Comparison of ENCODE assay signal across 25 cellular contexts in genomic region chr4:76053730-76054129, GRCh38. TPM values are rescaled to one million over a fixed set of nuclear protein-coding genes. Genes with fewer than 3 reads are reported as not detected.
DNase-seq lines count a peak whose midpoint lies in the region; ATAC-seq and TF ChIP-seq lines count a peak whose summit lies in the region.
"Had no signal": no experiment of that assay in that cellular context is flagged by ENCODE, and none has a peak within 500 bp of the region (broad histone marks: within the 10 kb centered on the region; RNA-seq: fewer than 3 reads in every experiment).

No MANE protein-coding gene starts in this region.

- H3K9me3 Mint-ChIP-seq in activated CD4-positive, alpha-beta T cell treated with anti-CD3 and anti-CD28 coated beads, Interleukin-2, amount 10 ng/mL, durations not matched to agents 24 days and 14 days = no peaks in the 10 kb centered on the region
- no peaks in the 10 kb centered on the region for H3K9me3 Mint-ChIP-seq in activated CD8-positive, alpha-beta memory T cell treated with anti-CD3 and anti-CD28 coated beads, Interleukin-2, amount 10 ng/mL, durations not matched to agents 7 days and 5 days (ENCODE audit: low read depth)
- no peaks in the 10 kb centered on the region for H3K9me3 Mint-ChIP-seq in HFFc6
- H3K9me3 Mint-ChIP-seq: activated naive CD8-positive, alpha-beta T cell treated with anti-CD3 and anti-CD28 coated beads, Interleukin-2, amount 10 ng/mL, durations not matched to agents 7 days and 5 days; activated T-helper 2 cell treated with anti-CD3 and anti-CD28 coated beads, Interferon-gamma antibody, Interleukin-2, Interleukin-4, amounts not matched to agents 10 μg/mL and 5 μg/mL and 100 μg/mL, durations not matched to agents 14 hours and 24 hours and 36 hours; CD8-positive, alpha-beta memory T cell; stimulated activated naive CD8-positive, alpha-beta T cell treated with anti-CD3 and anti-CD28 coated beads, Interleukin-15, Interleukin-2, amounts not matched to agents 100 ng/mL and 50 ng/mL, for 24 hours had no signal

- intact Hi-C loops in activated CD4-positive, alpha-beta T cell treated with anti-CD3 and anti-CD28 coated beads, Interleukin-2, amount 10 ng/mL, durations not matched to agents 24 days and 14 days (cut with micrococcal nuclease) = no loop called here

- no peaks in the 10 kb centered on the region for H3K9me3 ChIP-seq in tibial nerve
- H3K9me3 ChIP-seq: lower lobe of right lung, neutrophil, spleen, tibial artery had no signal

- no peaks in the 10 kb centered on the region for H3K36me3 ChIP-seq in tibial nerve
- H3K36me3 ChIP-seq: lower lobe of right lung, neutrophil, spleen, tibial artery had no signal

- H3K4me1 ChIP-seq in tibial nerve = peaks cover 0 to 11% (median 2%) of the 10 kb centered on the region in 4 donors
- H3K4me1 ChIP-seq: lower lobe of right lung, tibial artery had no signal

- peak; percentile 18 to 73 for TF ChIP-seq EP300 in tibial nerve (IDR thresholded peaks at IDR 0.05)

- peak; percentile 37 for DNase-seq in activated CD4-positive, alpha-beta T cell treated with anti-CD3 and anti-CD28 coated beads, Interleukin-2, amount 10 ng/mL, durations not matched to agents 24 days and 14 days
- DNase-seq in activated CD4-positive, alpha-beta T cell treated with anti-CD3 and anti-CD28 coated beads for 1 hour = no peak
- DNase-seq in NOMO-1 treated with DMSO at 0.1 percent for 48 hours (lab: John Stamatoyannopoulos, UW; ENCODE audit: unreplicated experiment) (peak; percentile 77), fibroblast of pulmonary artery (ENCODE audit: low read depth) (peak; percentile 16), tibial nerve (ENCODE audit: low spot score in 2 of 2) (no peak), HFFc6 (no peak)
- DNase-seq in activated CD8-positive, alpha-beta memory T cell treated with anti-CD3 and anti-CD28 coated beads, Interleukin-2, amount 10 ng/mL, durations not matched to agents 7 days and 5 days = no peak
- DNase-seq: activated CD4-positive, alpha-beta T cell treated with anti-CD3 and anti-CD28 coated beads, Interleukin-2, amount 50 U/mL, for 1 hour; activated CD8-positive, alpha-beta memory T cell treated with anti-CD3 and anti-CD28 coated beads, Interleukin-2, amount 50 U/mL, for 48 hours; activated naive CD8-positive, alpha-beta T cell treated with anti-CD3 and anti-CD28 coated beads, Interleukin-2, amount 10 ng/mL, durations not matched to agents 7 days and 5 days; CD8-positive, alpha-beta memory T cell; DMS53; effector CD8-positive, alpha-beta T cell; Kasumi-1; lower lobe of right lung; NCI-H1417 treated with DMSO at 0.1 percent for 48 hours; spleen; stimulated activated CD4-positive, alpha-beta T cell treated with anti-CD3 and anti-CD28 coated beads, Interleukin-4, amount 100 ng/mL, for 1 hour; tibial artery had no signal

- peaks cover 5% of the 10 kb centered on the region for H3K27me3 Mint-ChIP-seq in activated CD4-positive, alpha-beta T cell treated with anti-CD3 and anti-CD28 coated beads, Interleukin-2, amount 10 ng/mL, durations not matched to agents 24 days and 14 days
- peaks cover 4% of the 10 kb centered on the region for H3K27me3 Mint-ChIP-seq in activated CD8-positive, alpha-beta memory T cell treated with anti-CD3 and anti-CD28 coated beads, Interleukin-2, amount 10 ng/mL, durations not matched to agents 7 days and 5 days
- H3K27me3 Mint-ChIP-seq in HFFc6 (ENCODE audit: insufficient read depth) = peaks cover 27% of the 10 kb centered on the region

- 20 to 26% methylated on average over 4 of the region's 4 CpGs for WGBS in tibial nerve, 2 donors

- H3K36me3 Mint-ChIP-seq in activated CD4-positive, alpha-beta T cell treated with anti-CD3 and anti-CD28 coated beads, Interleukin-2, amount 10 ng/mL, durations not matched to agents 24 days and 14 days (ENCODE audit: low read depth) = no peaks in the 10 kb centered on the region
- peaks cover 5% of the 10 kb centered on the region for H3K36me3 Mint-ChIP-seq in activated CD8-positive, alpha-beta memory T cell treated with anti-CD3 and anti-CD28 coated beads, Interleukin-2, amount 10 ng/mL, durations not matched to agents 7 days and 5 days
- H3K36me3 Mint-ChIP-seq in HFFc6 (ENCODE audit: low read depth) = no peaks in the 10 kb centered on the region
- H3K36me3 Mint-ChIP-seq: activated naive CD8-positive, alpha-beta T cell treated with anti-CD3 and anti-CD28 coated beads, Interleukin-2, amount 10 ng/mL, durations not matched to agents 7 days and 5 days; CD8-positive, alpha-beta memory T cell had no signal

- no peak for TF ChIP-seq CTCF in fibroblast of pulmonary artery (IDR thresholded peaks at IDR 0.05; ENCODE audit: low read length, missing control alignments)
- TF ChIP-seq CTCF in tibial nerve (IDR thresholded peaks at IDR 0.05) = no peak
- TF ChIP-seq CTCF in HFFc6 (IDR thresholded peaks at IDR 0.05) = no peak

- ATAC-seq in HG02623 (IDR thresholded peaks at IDR 0.05; ENCODE audit: unreplicated experiment) = no peak
- ATAC-seq in activated CD8-positive, alpha-beta memory T cell treated with anti-CD3 and anti-CD28 coated beads, Interleukin-2, amount 10 ng/mL, durations not matched to agents 7 days and 5 days = no peak
- ATAC-seq: esophagus mucosa, lower lobe of right lung had no signal

- no peak overlapping the region for H3K4me3 ChIP-seq in fibroblast of pulmonary artery (replicated peaks; ENCODE audit: low read depth, low read length)
- no peak overlapping the region for H3K4me3 ChIP-seq in tibial nerve
- H3K4me3 ChIP-seq: lower lobe of right lung, spleen, tibial artery had no signal

- CTCF ChIA-PET in activated CD8-positive, alpha-beta memory T cell treated with anti-CD3 and anti-CD28 coated beads, Interleukin-2, amount 10 ng/mL, durations not matched to agents 7 days and 5 days (lab: Charles Lee) = interaction anchor here (0.6 to 3.2 kb wide), 5 partner anchors 37 to 243 kb away, joined by 3 to 15 read pairs (median 3); no protein-coding TSS in a partner anchor

- H3K27ac Mint-ChIP-seq in activated CD4-positive, alpha-beta T cell treated with anti-CD3 and anti-CD28 coated beads, Interleukin-2, amount 10 ng/mL, durations not matched to agents 24 days and 14 days = no peak overlapping the region
- H3K27ac Mint-ChIP-seq in activated CD8-positive, alpha-beta memory T cell treated with anti-CD3 and anti-CD28 coated beads, Interleukin-2, amount 10 ng/mL, durations not matched to agents 7 days and 5 days = no peak overlapping the region
- no peak overlapping the region for H3K27ac Mint-ChIP-seq in HFFc6
- H3K27ac Mint-ChIP-seq: activated naive CD8-positive, alpha-beta T cell treated with anti-CD3 and anti-CD28 coated beads, Interleukin-2, amount 10 ng/mL, durations not matched to agents 7 days and 5 days; activated T-helper 2 cell treated with anti-CD3 and anti-CD28 coated beads, Interferon-gamma antibody, Interleukin-2, Interleukin-4, amounts not matched to agents 10 μg/mL and 5 μg/mL and 100 μg/mL, durations not matched to agents 14 hours and 24 hours and 36 hours; CD8-positive, alpha-beta memory T cell; stimulated activated naive CD8-positive, alpha-beta T cell treated with anti-CD3 and anti-CD28 coated beads, Interleukin-15, Interleukin-2, amounts not matched to agents 100 ng/mL and 50 ng/mL, for 24 hours had no signal

- H3K27ac ChIP-seq in tibial nerve = peak overlapping the region; percentile 21 to 85 (median 60)
- H3K27ac ChIP-seq: lower lobe of right lung, neutrophil, spleen, tibial artery had no signal

- H3K4me3 Mint-ChIP-seq in activated CD4-positive, alpha-beta T cell treated with anti-CD3 and anti-CD28 coated beads, Interleukin-2, amount 10 ng/mL, durations not matched to agents 24 days and 14 days = no peak overlapping the region
- H3K4me3 Mint-ChIP-seq in activated CD8-positive, alpha-beta memory T cell treated with anti-CD3 and anti-CD28 coated beads, Interleukin-2, amount 10 ng/mL, durations not matched to agents 7 days and 5 days = no peak overlapping the region
- H3K4me3 Mint-ChIP-seq in HFFc6 = no peak overlapping the region
- H3K4me3 Mint-ChIP-seq: activated naive CD8-positive, alpha-beta T cell treated with anti-CD3 and anti-CD28 coated beads, Interleukin-2, amount 10 ng/mL, durations not matched to agents 7 days and 5 days; CD8-positive, alpha-beta memory T cell; stimulated activated naive CD8-positive, alpha-beta T cell treated with anti-CD3 and anti-CD28 coated beads, Interleukin-15, Interleukin-2, amounts not matched to agents 100 ng/mL and 50 ng/mL, for 24 hours had no signal

- peak in 1 of 2 donors; percentile 29 for TF ChIP-seq POLR2A in tibial nerve (IDR thresholded peaks at IDR 0.05)

- no peaks in the 10 kb centered on the region for H3K27me3 ChIP-seq in tibial nerve
- H3K27me3 ChIP-seq: spleen had no signal

- H3K4me1 Mint-ChIP-seq in activated CD4-positive, alpha-beta T cell treated with anti-CD3 and anti-CD28 coated beads, Interleukin-2, amount 10 ng/mL, durations not matched to agents 24 days and 14 days = peaks cover 29% of the 10 kb centered on the region
- peaks cover 45% of the 10 kb centered on the region for H3K4me1 Mint-ChIP-seq in activated CD8-positive, alpha-beta memory T cell treated with anti-CD3 and anti-CD28 coated beads, Interleukin-2, amount 10 ng/mL, durations not matched to agents 7 days and 5 days
- H3K4me1 Mint-ChIP-seq in HFFc6 (ENCODE audit: low read depth) = no peaks in the 10 kb centered on the region
- H3K4me1 Mint-ChIP-seq: CD8-positive, alpha-beta memory T cell had no signal

RNA-seq across cellular contexts. Expression of gene CXCL11, which starts 17.9 kb away (rescaled TPM):
- total RNA-seq in activated CD4-positive, alpha-beta T cell treated with anti-CD3 and anti-CD28 coated beads, Interleukin-2, amount 10 ng/mL, durations not matched to agents 24 days and 14 days = 0.54 TPM in 1 of 2 replicates, not detected in the other
- total RNA-seq in tibial nerve = not detected
- under 1 TPM; 0.40 to 0.53 TPM for total RNA-seq in activated CD8-positive, alpha-beta memory T cell treated with anti-CD3 and anti-CD28 coated beads, Interleukin-2, amount 10 ng/mL, durations not matched to agents 7 days and 5 days
- not detected for total RNA-seq in HFFc6 (2021; fragmentation: NEBNext Ultra II Directional; extraction: Animal tissue kit (Norgen Biotek cat#: 25700))
- total RNA-seq: activated naive CD8-positive, alpha-beta T cell treated with anti-CD3 and anti-CD28 coated beads, Interleukin-2, amount 10 ng/mL, durations not matched to agents 7 days and 5 days; activated T-helper 2 cell treated with anti-CD3 and anti-CD28 coated beads, Interferon-gamma antibody, Interleukin-2, Interleukin-4, amounts not matched to agents 10 μg/mL and 5 μg/mL and 100 μg/mL, durations not matched to agents 14 hours and 24 hours and 36 hours; NCI-H460 had no signal

RNA-seq across cellular contexts. Expression of gene ART3, which starts 20.8 kb away (rescaled TPM):
- not detected in 2 replicates for total RNA-seq in activated CD4-positive, alpha-beta T cell treated with anti-CD3 and anti-CD28 coated beads, Interleukin-2, amount 10 ng/mL, durations not matched to agents 24 days and 14 days
- total RNA-seq in tibial nerve = 10 to 100 TPM in 3 of 4 donors, 1 to 10 TPM in 1; 2.9 to 44.4 (median 20.6) TPM
- total RNA-seq in activated CD8-positive, alpha-beta memory T cell treated with anti-CD3 and anti-CD28 coated beads, Interleukin-2, amount 10 ng/mL, durations not matched to agents 7 days and 5 days = not detected
- not detected for total RNA-seq in HFFc6 (2021; fragmentation: NEBNext Ultra II Directional; extraction: Animal tissue kit (Norgen Biotek cat#: 25700))
- total RNA-seq: activated naive CD8-positive, alpha-beta T cell treated with anti-CD3 and anti-CD28 coated beads, Interleukin-2, amount 10 ng/mL, durations not matched to agents 7 days and 5 days; activated T-helper 2 cell treated with anti-CD3 and anti-CD28 coated beads, Interferon-gamma antibody, Interleukin-2, Interleukin-4, amounts not matched to agents 10 μg/mL and 5 μg/mL and 100 μg/mL, durations not matched to agents 14 hours and 24 hours and 36 hours; CD8-positive, alpha-beta memory T cell; esophagus mucosa; lower lobe of right lung; NCI-H460 had no signal

RNA-seq across cellular contexts. Expression of gene CXCL10, which starts 30.4 kb away (rescaled TPM):
- 3.4 and 4.3 TPM in 2 replicates for total RNA-seq in activated CD4-positive, alpha-beta T cell treated with anti-CD3 and anti-CD28 coated beads, Interleukin-2, amount 10 ng/mL, durations not matched to agents 24 days and 14 days
- total RNA-seq in tibial nerve = 1 to 10 TPM in 2 of 4 donors, not detected in 2; 1.2 to 2.8 TPM
- under 1 TPM; 0.75 to 0.82 TPM for total RNA-seq in activated CD8-positive, alpha-beta memory T cell treated with anti-CD3 and anti-CD28 coated beads, Interleukin-2, amount 10 ng/mL, durations not matched to agents 7 days and 5 days
- not detected for total RNA-seq in HFFc6 (2021; fragmentation: NEBNext Ultra II Directional; extraction: Animal tissue kit (Norgen Biotek cat#: 25700))
- total RNA-seq: NCI-H460 had no signal

RNA-seq across cellular contexts. Expression of gene CXCL9, which starts 46.4 kb away (rescaled TPM):
- total RNA-seq in activated CD4-positive, alpha-beta T cell treated with anti-CD3 and anti-CD28 coated beads, Interleukin-2, amount 10 ng/mL, durations not matched to agents 24 days and 14 days = 0.14 TPM in 1 of 2 replicates, not detected in the other
- 1 to 10 TPM in 1 of 4 donors, under 1 TPM in 2, not detected in 1; 0.20 to 2.7 (median 0.84) TPM for total RNA-seq in tibial nerve
- total RNA-seq in activated CD8-positive, alpha-beta memory T cell treated with anti-CD3 and anti-CD28 coated beads, Interleukin-2, amount 10 ng/mL, durations not matched to agents 7 days and 5 days = under 1 TPM in 1 of 2 experiments, not detected in 1; 0.07 TPM
- total RNA-seq in HFFc6 (2021; fragmentation: NEBNext Ultra II Directional; extraction: Animal tissue kit (Norgen Biotek cat#: 25700)) = not detected
- total RNA-seq: esophagus mucosa, NCI-H460 had no signal

Comparison
In these comparisons a context has a peak if more than half of its experiments do, and no peak if none do; other contexts are left out.
1. DNase-seq: peak in activated CD4-positive, alpha-beta T cell treated with anti-CD3 and anti-CD28 coated beads, Interleukin-2, amount 10 ng/mL, durations not matched to agents 24 days and 14 days (single experiment), NOMO-1 treated with DMSO at 0.1 percent for 48 hours (single experiment) and fibroblast of pulmonary artery (single experiment); none in activated CD4-positive, alpha-beta T cell treated with anti-CD3 and anti-CD28 coated beads for 1 hour (single experiment), tibial nerve (0 of 2), activated CD8-positive, alpha-beta memory T cell treated with anti-CD3 and anti-CD28 coated beads, Interleukin-2, amount 10 ng/mL, durations not matched to agents 7 days and 5 days (single experiment) and HFFc6 (single experiment).